In genomic region chr12:106445981-106446380, GRCh38 we compare ENCODE assay signal across 2 cellular contexts.
A peak's percentile ranks its signal among the peaks of the same experiment; 100 is the strongest.
TF ChIP-seq lines count a peak whose summit lies in the region.

No MANE protein-coding gene starts in this region.

TF ChIP-seq in neural cell, 6 proteins besides CTCF, POLR2A, EP300 and RAD21 (continued from another document):
- TF ChIP-seq, protein P1, sequence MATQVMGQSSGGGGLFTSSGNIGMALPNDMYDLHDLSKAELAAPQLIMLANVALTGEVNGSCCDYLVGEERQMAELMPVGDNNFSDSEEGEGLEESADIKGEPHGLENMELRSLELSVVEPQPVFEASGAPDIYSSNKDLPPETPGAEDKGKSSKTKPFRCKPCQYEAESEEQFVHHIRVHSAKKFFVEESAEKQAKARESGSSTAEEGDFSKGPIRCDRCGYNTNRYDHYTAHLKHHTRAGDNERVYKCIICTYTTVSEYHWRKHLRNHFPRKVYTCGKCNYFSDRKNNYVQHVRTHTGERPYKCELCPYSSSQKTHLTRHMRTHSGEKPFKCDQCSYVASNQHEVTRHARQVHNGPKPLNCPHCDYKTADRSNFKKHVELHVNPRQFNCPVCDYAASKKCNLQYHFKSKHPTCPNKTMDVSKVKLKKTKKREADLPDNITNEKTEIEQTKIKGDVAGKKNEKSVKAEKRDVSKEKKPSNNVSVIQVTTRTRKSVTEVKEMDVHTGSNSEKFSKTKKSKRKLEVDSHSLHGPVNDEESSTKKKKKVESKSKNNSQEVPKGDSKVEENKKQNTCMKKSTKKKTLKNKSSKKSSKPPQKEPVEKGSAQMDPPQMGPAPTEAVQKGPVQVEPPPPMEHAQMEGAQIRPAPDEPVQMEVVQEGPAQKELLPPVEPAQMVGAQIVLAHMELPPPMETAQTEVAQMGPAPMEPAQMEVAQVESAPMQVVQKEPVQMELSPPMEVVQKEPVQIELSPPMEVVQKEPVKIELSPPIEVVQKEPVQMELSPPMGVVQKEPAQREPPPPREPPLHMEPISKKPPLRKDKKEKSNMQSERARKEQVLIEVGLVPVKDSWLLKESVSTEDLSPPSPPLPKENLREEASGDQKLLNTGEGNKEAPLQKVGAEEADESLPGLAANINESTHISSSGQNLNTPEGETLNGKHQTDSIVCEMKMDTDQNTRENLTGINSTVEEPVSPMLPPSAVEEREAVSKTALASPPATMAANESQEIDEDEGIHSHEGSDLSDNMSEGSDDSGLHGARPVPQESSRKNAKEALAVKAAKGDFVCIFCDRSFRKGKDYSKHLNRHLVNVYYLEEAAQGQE (IDR thresholded peaks at IDR 0.05; ENCODE audit: borderline replicate concordance): peak; percentile 47

TF ChIP-seq in SK-N-SH, 30 proteins besides CTCF, POLR2A, EP300 and RAD21 (continued from another document):
- TF ChIP-seq IRF3 (IDR thresholded peaks at IDR 0.05; ENCODE audit: low read depth, low read length) (no peak), CHD2 (IDR thresholded peaks at IDR 0.05; ENCODE audit: low read length, partially characterized antibody) (no peak), TAF1 (IDR thresholded peaks at IDR 0.05; ENCODE audit: borderline replicate concordance, low read depth, low read length) (no peak), RFX5 (IDR thresholded peaks at IDR 0.05; ENCODE audit: low read length) (no peak), NFIC (IDR thresholded peaks at IDR 0.05; ENCODE audit: borderline replicate concordance) (no peak), RCOR1 (IDR thresholded peaks at IDR 0.05; ENCODE audit: low read length) (no peak)
